Comparison of ENCODE assay signal across 8 cellular contexts in the genomic region with DNA sequence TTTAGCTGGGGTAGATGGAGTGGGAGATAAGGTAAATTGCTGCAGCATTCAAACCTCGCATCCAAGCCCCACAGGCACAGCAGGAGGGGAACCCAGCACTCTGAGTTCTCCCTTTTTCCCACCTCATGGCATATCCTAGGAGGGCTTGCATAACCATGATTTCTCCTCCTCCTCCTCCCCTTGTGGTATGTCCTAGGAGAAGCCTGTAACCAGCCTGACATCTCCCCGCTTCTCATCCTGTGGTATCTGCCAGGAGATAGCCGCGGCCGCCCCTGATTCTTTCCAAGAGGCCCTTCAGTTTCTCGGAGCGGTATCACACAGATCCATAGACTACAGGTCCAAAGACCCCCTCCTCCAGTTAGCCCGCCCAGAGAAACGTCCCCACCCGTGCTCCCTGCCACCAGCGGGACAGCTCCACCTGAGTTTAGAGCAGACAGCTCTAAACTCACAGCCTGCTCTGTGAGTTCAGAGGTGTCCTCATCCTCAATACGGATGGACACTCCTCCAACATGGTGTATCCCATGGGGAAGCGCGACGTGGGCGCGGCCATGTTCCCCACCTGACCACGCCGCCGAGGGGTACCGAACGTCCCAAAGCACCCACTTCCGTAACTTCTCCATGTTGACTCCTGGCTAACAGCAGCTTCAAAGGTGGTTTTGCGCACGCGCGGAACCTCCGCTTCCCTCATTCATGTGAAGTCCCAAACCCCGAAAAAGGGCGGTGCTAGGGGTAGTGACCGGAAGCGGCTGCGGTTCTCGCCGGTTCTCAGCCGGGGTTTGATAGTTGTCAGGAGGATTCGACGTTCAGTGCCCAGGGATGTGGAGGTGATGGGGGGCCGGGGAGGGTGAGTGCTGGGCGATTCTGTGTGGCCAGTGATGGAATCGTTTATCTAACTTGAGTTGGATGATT. TPM values are rescaled to one million over a fixed set of nuclear protein-coding genes. Genes with fewer than 3 reads are reported as not detected.
A peak's percentile ranks its signal among the peaks of the same experiment; 100 is the strongest.
DNase-seq lines count a peak whose midpoint lies in the region; ATAC-seq, FAIRE-seq and TF ChIP-seq lines count a peak whose summit lies in the region.

Gene ZNF81, plus strand, starts transcription at position 739 of the 909 bp plus-strand sequence. CDS start 9,366 bp downstream, outside the sequence.

- TF ChIP-seq POLR2A in GM12892 (IDR thresholded peaks at IDR 0.05; ENCODE audit: low read depth, low read length) (peak; percentile 79), tibial nerve (IDR thresholded peaks at IDR 0.05) (peak; percentile 42 to 45)

- H3K36me3 ChIP-seq in adipocyte (ENCODE audit: control insufficient read depth, insufficient read depth, low read length, severe bottlenecking) (no peaks in the 10 kb centered on the region), cardiac muscle cell (no peaks in the 10 kb centered on the region), parathyroid adenoma (ENCODE audit: control insufficient read depth, insufficient read depth, low read length) (no peaks in the 10 kb centered on the region), tibial nerve (no peaks in the 10 kb centered on the region)

- peak; percentile 85 for ATAC-seq in HG02840 (IDR thresholded peaks at IDR 0.05; ENCODE audit: low FRiP score, unreplicated experiment)

- DNase-seq in GM12892 (ENCODE audit: insufficient read length): peak; percentile 41
- DNase-seq in NCI-H1436 (lab: John Stamatoyannopoulos, UW): peak; percentile 87
- peak; percentile 96 for DNase-seq in SW480 (ENCODE audit: low spot score)
- DNase-seq in adipocyte (ENCODE audit: low read depth): peak; percentile 96
- DNase-seq in cardiac muscle cell (ENCODE audit: low read depth in 1 of 2, low spot score in 1 of 2): peak; percentile 95 to 98
- peak; percentile 84 to 90 for DNase-seq in tibial nerve (ENCODE audit: low spot score in 2 of 2)

- TF ChIP-seq CTCF in cardiac muscle cell (IDR thresholded peaks at IDR 0.05; ENCODE audit: low read depth, low read length): no peak
- no peak for TF ChIP-seq CTCF in parathyroid adenoma (IDR thresholded peaks at IDR 0.05)
- no peak for TF ChIP-seq CTCF in tibial nerve (IDR thresholded peaks at IDR 0.05)

- H3K9ac ChIP-seq in adipocyte (ENCODE audit: low read length): peak within 1 kb of the TSS; percentile 85
- no peak within 1 kb of the TSS for H3K9ac ChIP-seq in parathyroid adenoma

- H3K4me2 ChIP-seq in parathyroid adenoma (ENCODE audit: low read length): peak within 1 kb of the TSS; percentile 73

- peak in 1 of 2 donors; percentile 82 for TF ChIP-seq EP300 in tibial nerve (IDR thresholded peaks at IDR 0.05)

- peak; percentile 94 for FAIRE-seq in GM12892 (lab: Jason Lieb, UNC)

- 4 to 35% methylated on average over 17 to 41 of the region's 41 CpGs for WGBS in tibial nerve, 2 donors

- H3K4me3 ChIP-seq in adipocyte (ENCODE audit: low read length): peak within 1 kb of the TSS; percentile 84
- H3K4me3 ChIP-seq in cardiac muscle cell: peak within 1 kb of the TSS; percentile 45
- peak within 1 kb of the TSS; percentile 70 for H3K4me3 ChIP-seq in parathyroid adenoma (ENCODE audit: low read depth, low read length)
- peak within 1 kb of the TSS; percentile 19 to 61 (median 46) for H3K4me3 ChIP-seq in tibial nerve

- H3K27ac ChIP-seq in cardiac muscle cell (peak within 1 kb of the TSS; percentile 1), parathyroid adenoma (peak within 1 kb of the TSS; percentile 85), tibial nerve (peak within 1 kb of the TSS; percentile 16 to 84 (median 74))

- peaks cover 2% of the 10 kb centered on the region for H3K27me3 ChIP-seq in adipocyte (replicated peaks; ENCODE audit: control insufficient read depth, insufficient read depth, low read length)
- H3K27me3 ChIP-seq in cardiac muscle cell: no peaks in the 10 kb centered on the region
- no peaks in the 10 kb centered on the region for H3K27me3 ChIP-seq in parathyroid adenoma (ENCODE audit: control insufficient read depth, insufficient read depth, low read length)
- no peaks in the 10 kb centered on the region for H3K27me3 ChIP-seq in tibial nerve

- H3K4me1 ChIP-seq in adipocyte (ENCODE audit: control insufficient read depth, insufficient read depth, low read length) (peaks cover 9% of the 10 kb centered on the region), cardiac muscle cell (ENCODE audit: low read depth) (no peaks in the 10 kb centered on the region), parathyroid adenoma (peaks cover 5% of the 10 kb centered on the region), tibial nerve (peaks cover 0 to 6% (median 0%) of the 10 kb centered on the region in 4 donors)

- H2AFZ ChIP-seq in parathyroid adenoma: peak within 1 kb of the TSS; percentile 82

- H3K79me2 ChIP-seq in parathyroid adenoma: peaks cover 2% of the 10 kb centered on the region

- H3K9me3 ChIP-seq in adipocyte (ENCODE audit: control insufficient read depth, low read length) (peaks cover 9% of the 10 kb centered on the region), cardiac muscle cell (ENCODE audit: low read depth) (no peaks in the 10 kb centered on the region), parathyroid adenoma (ENCODE audit: control insufficient read depth, low read length) (no peaks in the 10 kb centered on the region), tibial nerve (no peaks in the 10 kb centered on the region)

RNA-seq across cellular contexts. Expression of gene ZNF81, which starts in this region (rescaled TPM):
- polyA plus RNA-seq in GM12892 (2012; ENCODE audit: missing spikeins): 4.5 TPM
- total RNA-seq in cardiac muscle cell (4.3 and 12.7 TPM in 2 replicates), tibial nerve (1 to 10 TPM; 5.2 to 8.8 (median 6.6) TPM)
- polyA plus RNA-seq in cardiac muscle cell: 6.9 and 7.3 TPM in 2 replicates

Comparison
In these comparisons a context has a peak if more than half of its experiments do, and no peak if none do; other contexts are left out.
1. Peak in every context shown above with its lines: DNase-seq, ATAC-seq, H3K4me3 ChIP-seq and H3K27ac ChIP-seq.
2. DNase-seq: peak in every context shown above with its lines; median percentile 96 in cardiac muscle cell; 96 in SW480; 96 in adipocyte; 87 in NCI-H1436; 87 in tibial nerve; 41 in GM12892.
3. H3K27ac ChIP-seq: peak in every context shown above with its lines; median percentile 85 in parathyroid adenoma; 74 in tibial nerve; 1 in cardiac muscle cell.